Comparison of ENCODE assay signal across 8 cellular contexts in genomic region chr16:89656435-89657121, GRCh38. TPM values are rescaled to one million over a fixed set of nuclear protein-coding genes. Genes with fewer than 3 reads are reported as not detected.
DNase-seq lines count a peak whose midpoint lies in the region; ATAC-seq, FAIRE-seq and TF ChIP-seq lines count a peak whose summit lies in the region.

No MANE protein-coding gene starts in this region.

- TF ChIP-seq EP300 in K562 (IDR thresholded peaks at IDR 0.05; ENCODE audit: low read length) = no peak

- in situ Hi-C loops in K562 (cut with MboI) = no loop called here

- peak overlapping the region; percentile 87 for H3K4me2 ChIP-seq in K562 (ENCODE audit: insufficient read depth, low read length)

- H3K4me1 ChIP-seq in K562 (replicated peaks in 1 of 2; ENCODE audit: control insufficient read depth in 2 of 2, insufficient read depth in 2 of 2, low read length in 2 of 2) (peaks cover 4 to 51% of the 10 kb centered on the region in 2 experiments; a peak in 3 of 5 replicates), tibial artery (peaks cover 0 to 25% (median 20%) of the 10 kb centered on the region in 4 donors)

- TF ChIP-seq CTCF in K562 (IDR thresholded peaks at IDR 0.05 in 2 of 3, conservative IDR thresholded peaks at IDR 0.05 in 1 of 3; ENCODE audit: insufficient read depth in 2 of 3, low read depth in 1 of 3, low read length in 3 of 3) = no peak
- TF ChIP-seq CTCF in lower leg skin (IDR thresholded peaks at IDR 0.05) = no peak
- no peak for TF ChIP-seq CTCF in tibial artery (IDR thresholded peaks at IDR 0.05)

- peaks cover 4% of the 10 kb centered on the region; the same call in 1 of the 2 replicates for H4K20me1 ChIP-seq in K562 (replicated peaks; ENCODE audit: control insufficient read depth, insufficient read depth, low read length)

- TSS peak; percentile 43 for BruUV-seq in K562 (replicated peaks; lab: Mats Ljungman, UMichigan)

- H3K27me3 Mint-ChIP-seq in activated CD4-positive, alpha-beta T cell treated with anti-CD3 and anti-CD28 coated beads for 36 hours = no peaks in the 10 kb centered on the region

- WGBS in K562 (ENCODE audit: insufficient coverage, low coverage, missing lambda C conversion rate) = 54% methylated on average over 19 of the region's 32 CpGs
- WGBS in lower leg skin, 2 donors = 31% methylated on average over 30 to 31 of the region's 32 CpGs

- no peaks in the 10 kb centered on the region for H3K27me3 ChIP-seq in K562 (ENCODE audit: control insufficient read depth in 2 of 2, insufficient read depth in 2 of 2, low read length in 2 of 2)
- H3K27me3 ChIP-seq in tibial artery = no peaks in the 10 kb centered on the region

- FAIRE-seq in K562 (lab: Jason Lieb, UNC) = no peak

- peaks cover 28% of the 10 kb centered on the region for H3K4me1 Mint-ChIP-seq in activated CD4-positive, alpha-beta T cell treated with anti-CD3 and anti-CD28 coated beads for 36 hours

- H3K36me3 ChIP-seq in K562 (ENCODE audit: control insufficient read depth, insufficient read depth, low read length) (peaks cover 42% of the 10 kb centered on the region), tibial artery (peaks cover 0 to 31% (median 7%) of the 10 kb centered on the region in 3 donors)

- H2AFZ ChIP-seq in K562 (ENCODE audit: low read depth, low read length) = no peak overlapping the region

- DNase-seq in activated CD4-positive, alpha-beta T cell treated with anti-CD3 and anti-CD28 coated beads for 36 hours = no peak
- no peak for DNase-seq in activated CD4-positive, alpha-beta T cell treated with anti-CD3 and anti-CD28 coated beads for 1 hour
- DNase-seq in K562 (ENCODE audit: extremely low read depth in 1 of 4, low spot score in 3 of 4) = no peak
- no peak for DNase-seq in lower leg skin (ENCODE audit: low spot score in 2 of 2)
- no peak for DNase-seq in tibial artery
- DNase-seq in NCI-H2029 treated with DMSO at 0.1 percent for 48 hours (lab: John Stamatoyannopoulos, UW) = no peak
- no peak for DNase-seq in sciatic nerve (ENCODE audit: low spot score)
- DNase-seq in NCI-H2107 (lab: John Stamatoyannopoulos, UW) = no peak

- H3K27ac Mint-ChIP-seq in activated CD4-positive, alpha-beta T cell treated with anti-CD3 and anti-CD28 coated beads for 36 hours = peak overlapping the region; percentile 72

- ATAC-seq in activated CD4-positive, alpha-beta T cell treated with anti-CD3 and anti-CD28 coated beads for 36 hours = no peak
- ATAC-seq in K562 = no peak
- ATAC-seq in sciatic nerve = no peak

- H3K9me3 ChIP-seq in K562 (replicated peaks; ENCODE audit: control insufficient read depth, insufficient read depth, low read depth, low read length) (no peaks in the 10 kb centered on the region; the same call in 1 of the 2 replicates), tibial artery (no peaks in the 10 kb centered on the region)

- H3K9ac ChIP-seq in K562 (ENCODE audit: insufficient read depth in 1 of 2, low read depth in 2 of 2, low read length in 2 of 2) = peak overlapping the region; percentile 86 to 99; a peak in 3 of 4 replicates

- intact Hi-C loops in activated CD4-positive, alpha-beta T cell treated with anti-CD3 and anti-CD28 coated beads for 36 hours (cut with DNase I, micrococcal nuclease) = loop anchor here (1.0 to 5.0 kb wide), 13 partner anchors 30 to 854 kb away; partner anchors contain the start of genes SPATA2L (in 2 of the 2), APRT (in 1 of the 2), CDK10 (in 1 of the 2) and CDT1 (in 1 of the 2)
- intact Hi-C loops in K562 (cut with micrococcal nuclease) (no loop called here), lower leg skin (cut with DNase I; ENCODE audit: low total_unique reads) (no loop called here), tibial artery (cut with DNase I; ENCODE audit: low total_unique reads) (no loop called here), sciatic nerve (cut with DNase I) (no loop called here)

- TF ChIP-seq POLR2A in K562 (conservative IDR thresholded peaks at IDR 0.05) (no peak), lower leg skin (IDR thresholded peaks at IDR 0.05) (no peak)

- CTCF ChIA-PET in activated CD4-positive, alpha-beta T cell treated with anti-CD3 and anti-CD28 coated beads for 36 hours (lab: Charles Lee) = interaction anchor here (0.5 to 0.6 kb wide), 3 partner anchors 15 to 265 kb away, joined by 3 read pairs; no protein-coding TSS in a partner anchor
- CTCF ChIA-PET in K562 (lab: Yijun Ruan, JAX; ENCODE audit: low intra/inter-chr PET ratio) = no interaction called here

- no peaks in the 10 kb centered on the region for H3K9me3 Mint-ChIP-seq in activated CD4-positive, alpha-beta T cell treated with anti-CD3 and anti-CD28 coated beads for 36 hours (ENCODE audit: low read depth)

- no peak for TF ChIP-seq RAD21 in K562 (CRISPR knock-in tag; conservative IDR thresholded peaks at IDR 0.05 in 1 of 2, IDR thresholded peaks at IDR 0.05 in 1 of 2)

- POLR2A ChIA-PET in activated CD4-positive, alpha-beta T cell treated with anti-CD3 and anti-CD28 coated beads for 36 hours (lab: Charles Lee) = interaction anchor here (0.7 kb wide), 1 partner anchor 168 kb away, joined by 4 read pairs; no protein-coding TSS in a partner anchor
- POLR2A ChIA-PET in K562 (lab: Yijun Ruan, JAX) = interaction anchor here (0.6 to 1.8 kb wide), 3 partner anchors 8 to 882 kb away, joined by 3 to 6 read pairs (median 5); no protein-coding TSS in a partner anchor

- H3K27ac ChIP-seq in K562 (ENCODE audit: extremely low read depth, low read depth, low read length) = peak overlapping the region; percentile 82; the same call in 2 of the 3 replicates
- H3K27ac ChIP-seq in tibial artery = peak overlapping the region; percentile 82

- H3K4me3 ChIP-seq in K562 (peak overlapping the region; percentile 70), lower leg skin (ENCODE audit: low read depth, poor library complexity, severe bottlenecking) (peak overlapping the region; percentile 77), tibial artery (peak overlapping the region; percentile 78 to 89)

- H3K4me3 Mint-ChIP-seq in activated CD4-positive, alpha-beta T cell treated with anti-CD3 and anti-CD28 coated beads for 36 hours = peak overlapping the region; percentile 90

- H3K36me3 Mint-ChIP-seq in activated CD4-positive, alpha-beta T cell treated with anti-CD3 and anti-CD28 coated beads for 36 hours (ENCODE audit: low read depth) = peaks cover 21% of the 10 kb centered on the region

- H3K9me1 ChIP-seq in K562 (ENCODE audit: control insufficient read depth, insufficient read depth, low read length) = peaks cover 7% of the 10 kb centered on the region

- peaks cover 74% of the 10 kb centered on the region for H3K79me2 ChIP-seq in K562 (ENCODE audit: control insufficient read depth, insufficient read depth, low read length)

RNA-seq across cellular contexts. Expression of gene CHMP1A, which starts 0.9 kb away (rescaled TPM):
- total RNA-seq in activated CD4-positive, alpha-beta T cell treated with anti-CD3 and anti-CD28 coated beads for 36 hours = 10 to 100 TPM; 37.9 to 67.3 TPM
- 34.5 and 132 TPM in 2 replicates for total RNA-seq in K562 (2011; cell fraction: chromatin; rRNA removed; ENCODE audit: low replicate concordance)
- 88.4 and 95.0 TPM in 2 replicates for total RNA-seq in K562 (2011; cell fraction: nucleolus; rRNA removed)
- total RNA-seq in K562 (2011; cell fraction: nucleoplasm; rRNA removed) = 50.6 and 56.7 TPM in 2 replicates
- total RNA-seq in K562 (2014; rRNA removed) (64.5 and 76.7 TPM in 2 replicates), K562 (2014; rRNA removed; fragmentation: Illumina TruSeq; extraction: Trizol) (17.2 and 22.0 TPM in 2 replicates), K562 (2015; rRNA removed; fragmentation: Illumina TruSeq; extraction: Trizol) (45.4 and 48.3 TPM in 2 replicates), K562 (2021) (79.6 and 79.9 TPM in 2 replicates), lower leg skin (100 to 1,000 TPM in 1 of 4 donors, 10 to 100 TPM in 3; 78.3 to 141 (median 91.1) TPM), sciatic nerve (55.8 TPM)
- polyA plus RNA-seq in K562 (2011; rRNA removed) (45.2 and 53.9 TPM in 2 replicates), K562 (2014; fragmentation: Illumina TruSeq; extraction: Trizol) (40.9 and 55.6 TPM in 2 replicates), K562 (2014; fragmentation: Nextera tagmentation; extraction: Ambion mirVana) (1 to 10 TPM in 1 of 2 experiments, under 1 TPM in 1; 0.83 to 3.3 TPM), K562 (2014; rRNA removed) (74.2 and 83.1 TPM in 2 replicates)
- polyA plus RNA-seq in K562 (2011; cell fraction: cytosol; rRNA removed) = 58.4 and 113 TPM in 2 replicates
- polyA plus RNA-seq in K562 (2011; cell fraction: nucleus; rRNA removed) = 80.8 and 127 TPM in 2 replicates
- 49.1 and 58.8 TPM in 2 replicates for polyA plus RNA-seq in K562 (2012)
- polyA minus RNA-seq in K562 (2011; rRNA and poly(A)+ RNA removed) = 20.8 and 35.5 TPM in 2 replicates
- polyA minus RNA-seq in K562 (2011; cell fraction: cytosol; rRNA and poly(A)+ RNA removed) = 45.2 and 46.4 TPM in 2 replicates
- polyA minus RNA-seq in K562 (2011; cell fraction: nucleus; rRNA and poly(A)+ RNA removed) = 19.0 and 21.8 TPM in 2 replicates

RNA-seq across cellular contexts. Expression of gene SPATA33, which starts 1.1 kb away (rescaled TPM):
- total RNA-seq in activated CD4-positive, alpha-beta T cell treated with anti-CD3 and anti-CD28 coated beads for 36 hours = 10 to 100 TPM in 1 of 2 experiments, 1 to 10 TPM in 1; 6.8 to 11.6 TPM
- 39.5 and 51.6 TPM in 2 replicates for total RNA-seq in K562 (2011; cell fraction: chromatin; rRNA removed; ENCODE audit: low replicate concordance)
- total RNA-seq in K562 (2011; cell fraction: nucleolus; rRNA removed) = 25.5 and 30.5 TPM in 2 replicates
- total RNA-seq in K562 (2011; cell fraction: nucleoplasm; rRNA removed) = 30.6 and 33.0 TPM in 2 replicates
- total RNA-seq in K562 (2014; rRNA removed) (9.7 and 14.0 TPM in 2 replicates), K562 (2014; rRNA removed; fragmentation: Illumina TruSeq; extraction: Trizol) (10.5 and 11.8 TPM in 2 replicates), K562 (2015; rRNA removed; fragmentation: Illumina TruSeq; extraction: Trizol) (11.2 and 14.9 TPM in 2 replicates), K562 (2021) (18.2 and 19.7 TPM in 2 replicates), lower leg skin (1 to 10 TPM; 1.1 to 4.1 (median 2.5) TPM), sciatic nerve (6.5 TPM)
- polyA plus RNA-seq in K562 (2011; rRNA removed) (9.8 and 11.8 TPM in 2 replicates), K562 (2014; fragmentation: Illumina TruSeq; extraction: Trizol) (15.6 and 20.0 TPM in 2 replicates), K562 (2014; fragmentation: Nextera tagmentation; extraction: Ambion mirVana) (1 to 10 TPM; 4.0 to 5.4 TPM), K562 (2014; rRNA removed) (16.4 and 18.1 TPM in 2 replicates)
- polyA plus RNA-seq in K562 (2011; cell fraction: cytosol; rRNA removed) = 10.3 and 12.0 TPM in 2 replicates
- 26.2 and 27.8 TPM in 2 replicates for polyA plus RNA-seq in K562 (2011; cell fraction: nucleus; rRNA removed)
- polyA plus RNA-seq in K562 (2012) = 13.1 and 14.5 TPM in 2 replicates
- polyA minus RNA-seq in K562 (2011; rRNA and poly(A)+ RNA removed) = 7.6 and 7.7 TPM in 2 replicates
- 4.0 and 5.6 TPM in 2 replicates for polyA minus RNA-seq in K562 (2011; cell fraction: cytosol; rRNA and poly(A)+ RNA removed)
- 6.1 and 8.0 TPM in 2 replicates for polyA minus RNA-seq in K562 (2011; cell fraction: nucleus; rRNA and poly(A)+ RNA removed)

RNA-seq across cellular contexts. Expression of gene CDK10, which starts 29.9 kb away (rescaled TPM):
- 10 to 100 TPM; 78.1 to 89.8 TPM for total RNA-seq in activated CD4-positive, alpha-beta T cell treated with anti-CD3 and anti-CD28 coated beads for 36 hours
- total RNA-seq in K562 (2011; cell fraction: chromatin; rRNA removed; ENCODE audit: low replicate concordance) = 275 and 586 TPM in 2 replicates
- total RNA-seq in K562 (2011; cell fraction: nucleolus; rRNA removed) = 284 and 289 TPM in 2 replicates
- total RNA-seq in K562 (2011; cell fraction: nucleoplasm; rRNA removed) = 252 and 255 TPM in 2 replicates
- total RNA-seq in K562 (2014; rRNA removed) (40.1 and 55.8 TPM in 2 replicates), K562 (2014; rRNA removed; fragmentation: Illumina TruSeq; extraction: Trizol) (25.5 and 34.8 TPM in 2 replicates), K562 (2015; rRNA removed; fragmentation: Illumina TruSeq; extraction: Trizol) (35.8 and 40.3 TPM in 2 replicates), K562 (2021) (65.1 and 75.4 TPM in 2 replicates), lower leg skin (10 to 100 TPM; 34.6 to 69.1 (median 40.9) TPM), sciatic nerve (58.8 TPM)
- polyA plus RNA-seq in K562 (2011; rRNA removed) (55.9 and 77.3 TPM in 2 replicates), K562 (2014; fragmentation: Illumina TruSeq; extraction: Trizol) (38.0 and 46.5 TPM in 2 replicates), K562 (2014; fragmentation: Nextera tagmentation; extraction: Ambion mirVana) (1 to 10 TPM; 2.0 to 3.3 TPM), K562 (2014; rRNA removed) (75.0 and 85.1 TPM in 2 replicates)
- 39.7 and 56.1 TPM in 2 replicates for polyA plus RNA-seq in K562 (2011; cell fraction: cytosol; rRNA removed)
- polyA plus RNA-seq in K562 (2011; cell fraction: nucleus; rRNA removed) = 756 and 811 TPM in 2 replicates
- 45.3 and 62.2 TPM in 2 replicates for polyA plus RNA-seq in K562 (2012)
- polyA minus RNA-seq in K562 (2011; rRNA and poly(A)+ RNA removed) = 21.7 and 25.8 TPM in 2 replicates
- 16.0 and 16.3 TPM in 2 replicates for polyA minus RNA-seq in K562 (2011; cell fraction: cytosol; rRNA and poly(A)+ RNA removed)
- 56.4 and 75.0 TPM in 2 replicates for polyA minus RNA-seq in K562 (2011; cell fraction: nucleus; rRNA and poly(A)+ RNA removed)

RNA-seq across cellular contexts. Expression of gene DPEP1, which starts 43.1 kb away (rescaled TPM):
- total RNA-seq in activated CD4-positive, alpha-beta T cell treated with anti-CD3 and anti-CD28 coated beads for 36 hours = not detected
- total RNA-seq in K562 (2011; cell fraction: chromatin; rRNA removed; ENCODE audit: low replicate concordance) = 0.23 TPM in 1 of 2 replicates, not detected in the other
- 0.67 and 1.3 TPM in 2 replicates for total RNA-seq in K562 (2011; cell fraction: nucleolus; rRNA removed)
- 0.46 TPM in 1 of 2 replicates, not detected in the other for total RNA-seq in K562 (2011; cell fraction: nucleoplasm; rRNA removed)
- 0.14 TPM in 1 of 2 replicates, not detected in the other for total RNA-seq in K562 (2014; rRNA removed)
- not detected in 2 replicates for total RNA-seq in K562 (2014; rRNA removed; fragmentation: Illumina TruSeq; extraction: Trizol)
- not detected in 2 replicates for total RNA-seq in K562 (2015; rRNA removed; fragmentation: Illumina TruSeq; extraction: Trizol)
- total RNA-seq in K562 (2021) = 0.20 and 0.22 TPM in 2 replicates
- 0.31 and 0.34 TPM in 2 replicates for polyA plus RNA-seq in K562 (2011; rRNA removed)
- polyA plus RNA-seq in K562 (2011; cell fraction: cytosol; rRNA removed) = 0.22 and 1.2 TPM in 2 replicates
- 1.1 TPM in 2 replicates for polyA plus RNA-seq in K562 (2011; cell fraction: nucleus; rRNA removed)
- 0.17 and 0.21 TPM in 2 replicates for polyA plus RNA-seq in K562 (2012)
- polyA plus RNA-seq in K562 (2014; fragmentation: Illumina TruSeq; extraction: Trizol) = 0.08 TPM in 1 of 2 replicates, not detected in the other
- not detected for polyA plus RNA-seq in K562 (2014; fragmentation: Nextera tagmentation; extraction: Ambion mirVana)
- 0.18 TPM in 1 of 2 replicates, not detected in the other for polyA plus RNA-seq in K562 (2014; rRNA removed)
- polyA minus RNA-seq in K562 (2011; rRNA and poly(A)+ RNA removed) = not detected in 2 replicates
- not detected in 2 replicates for polyA minus RNA-seq in K562 (2011; cell fraction: cytosol; rRNA and poly(A)+ RNA removed)
- polyA minus RNA-seq in K562 (2011; cell fraction: nucleus; rRNA and poly(A)+ RNA removed) = not detected in 2 replicates
- total RNA-seq in lower leg skin = 1 to 10 TPM in 2 of 4 donors, not detected in 2; 1.7 to 3.7 TPM
- not detected for total RNA-seq in sciatic nerve

RNA-seq across cellular contexts. Expression of gene SPATA2L, which starts 44.9 kb away (rescaled TPM):
- 1 to 10 TPM; 4.9 to 6.5 TPM for total RNA-seq in activated CD4-positive, alpha-beta T cell treated with anti-CD3 and anti-CD28 coated beads for 36 hours
- total RNA-seq in K562 (2011; cell fraction: chromatin; rRNA removed; ENCODE audit: low replicate concordance) = 4.8 and 30.8 TPM in 2 replicates
- 32.7 and 32.9 TPM in 2 replicates for total RNA-seq in K562 (2011; cell fraction: nucleolus; rRNA removed)
- 10.5 and 10.9 TPM in 2 replicates for total RNA-seq in K562 (2011; cell fraction: nucleoplasm; rRNA removed)
- total RNA-seq in K562 (2014; rRNA removed) = 17.0 and 19.7 TPM in 2 replicates
- total RNA-seq in K562 (2014; rRNA removed; fragmentation: Illumina TruSeq; extraction: Trizol) = 0.26 and 0.47 TPM in 2 replicates
- total RNA-seq in K562 (2015; rRNA removed; fragmentation: Illumina TruSeq; extraction: Trizol) = 4.3 and 5.1 TPM in 2 replicates
- 19.2 and 19.4 TPM in 2 replicates for total RNA-seq in K562 (2021)
- 4.0 and 4.5 TPM in 2 replicates for polyA plus RNA-seq in K562 (2011; rRNA removed)
- polyA plus RNA-seq in K562 (2011; cell fraction: cytosol; rRNA removed) = 5.7 and 25.8 TPM in 2 replicates
- 10.9 and 25.7 TPM in 2 replicates for polyA plus RNA-seq in K562 (2011; cell fraction: nucleus; rRNA removed)
- 11.3 and 11.6 TPM in 2 replicates for polyA plus RNA-seq in K562 (2012)
- polyA plus RNA-seq in K562 (2014; fragmentation: Illumina TruSeq; extraction: Trizol) = 1.1 and 3.7 TPM in 2 replicates
- under 1 TPM in 1 of 2 experiments, not detected in 1; 0.13 TPM for polyA plus RNA-seq in K562 (2014; fragmentation: Nextera tagmentation; extraction: Ambion mirVana)
- 11.5 and 15.2 TPM in 2 replicates for polyA plus RNA-seq in K562 (2014; rRNA removed)
- 0.33 and 1.8 TPM in 2 replicates for polyA minus RNA-seq in K562 (2011; rRNA and poly(A)+ RNA removed)
- polyA minus RNA-seq in K562 (2011; cell fraction: cytosol; rRNA and poly(A)+ RNA removed) = 7.8 and 11.9 TPM in 2 replicates
- 5.7 and 11.7 TPM in 2 replicates for polyA minus RNA-seq in K562 (2011; cell fraction: nucleus; rRNA and poly(A)+ RNA removed)
- 10 to 100 TPM; 18.3 to 34.6 (median 28.4) TPM for total RNA-seq in lower leg skin
- 10.6 TPM for total RNA-seq in sciatic nerve

Comparison
In these comparisons a context has a peak if more than half of its experiments do, and no peak if none do; other contexts are left out.
1. intact Hi-C loops: an anchor here in activated CD4-positive, alpha-beta T cell treated with anti-CD3 and anti-CD28 coated beads for 36 hours (1.0 to 5.0 kb wide); none called in K562, lower leg skin, tibial artery and sciatic nerve.